In genomic region chr3:140931801-140932200, GRCh38 we compare ENCODE assay signal across 16 cellular contexts.
"Had no signal": no experiment of that assay in that cellular context is flagged by ENCODE, and none has a peak within 500 bp of the region (broad histone marks: within the 10 kb centered on the region; RNA-seq: fewer than 3 reads in every experiment).

No MANE protein-coding gene starts in this region.

- DNase-seq: activated gamma-delta T cell treated with Interleukin-2 at 50 U/mL for 16 hours; activated T-cell treated with anti-CD3 and anti-CD28 coated beads, Interleukin-2, amount 50 U/mL, for 1 hour; central memory CD4-positive, alpha-beta T cell; effector memory CD4-positive, alpha-beta T cell; gastrocnemius medialis; islet precursor cell; left cardiac atrium; midbrain; natural killer cell; retina; sigmoid colon; spleen; stimulated activated CD4-positive, alpha-beta T cell treated with anti-CD3 and anti-CD28 coated beads, Interleukin-4, amount 100 ng/mL, for 1 hour; stimulated activated naive CD4-positive, alpha-beta T cell; testis had no signal

- H3K4me3 ChIP-seq: ascending aorta, gastrocnemius medialis, sigmoid colon, spleen, testis had no signal

- H3K27ac ChIP-seq: ascending aorta, gastrocnemius medialis, sigmoid colon, spleen, testis had no signal

- ATAC-seq: gastrocnemius medialis, natural killer cell had no signal

- H3K9me3 ChIP-seq: ascending aorta, gastrocnemius medialis, sigmoid colon, testis had no signal

- H3K36me3 ChIP-seq: ascending aorta, gastrocnemius medialis, sigmoid colon, spleen had no signal

- H3K4me1 ChIP-seq: ascending aorta, gastrocnemius medialis, sigmoid colon, spleen, testis had no signal

- H3K27me3 ChIP-seq: ascending aorta, gastrocnemius medialis, sigmoid colon, testis had no signal
